ENCODE assay signal across 18 cellular contexts in the genomic region with DNA sequence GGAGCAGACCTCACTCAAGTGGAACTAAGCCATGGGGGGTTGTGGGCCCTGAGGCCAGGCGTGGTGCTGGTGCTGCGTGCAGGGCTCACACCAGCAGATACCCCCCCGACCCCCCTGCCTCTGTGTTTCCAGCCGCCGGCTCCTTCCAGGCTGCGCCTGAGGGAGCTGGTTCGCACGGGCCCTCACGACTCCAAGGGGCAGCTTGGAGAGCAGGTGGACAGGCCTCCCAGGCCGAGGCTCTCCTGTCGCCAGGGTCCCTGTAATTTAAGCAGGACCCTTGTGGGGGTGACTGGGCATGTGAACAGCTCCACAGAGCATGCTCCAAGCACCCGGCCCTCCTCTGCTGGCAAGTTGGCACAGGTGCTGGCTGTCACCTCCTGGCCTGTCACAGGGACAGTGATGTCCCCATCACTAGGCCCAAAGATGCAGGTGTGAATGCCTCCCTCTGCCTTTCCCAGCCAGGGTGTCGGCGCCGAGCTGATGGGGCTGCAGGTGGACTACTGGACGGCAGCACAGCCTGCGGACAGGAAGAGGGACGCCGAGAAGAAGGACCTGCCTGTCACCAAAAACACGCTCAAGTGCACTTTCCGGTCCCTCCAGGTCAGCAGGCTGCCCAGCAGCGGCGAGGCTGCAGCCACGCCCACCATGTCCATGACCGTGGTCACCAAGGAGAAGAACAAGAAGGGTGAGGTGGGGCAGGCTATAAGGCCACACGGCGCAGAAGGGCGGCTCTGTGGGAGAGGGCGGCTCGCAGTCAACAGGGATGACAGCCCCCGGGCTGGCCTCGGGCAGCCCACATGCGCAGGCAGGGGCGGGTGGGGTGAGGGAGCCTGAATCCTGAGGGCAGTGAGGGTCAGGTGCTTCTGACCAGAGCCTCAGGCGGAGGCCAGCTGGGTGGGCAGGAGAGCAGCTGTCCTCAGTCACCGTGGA. TPM values are rescaled to one million over a fixed set of nuclear protein-coding genes. Genes with fewer than 3 reads are reported as not detected.
DNase-seq lines count a peak whose midpoint lies in the region; ATAC-seq, FAIRE-seq and TF ChIP-seq lines count a peak whose summit lies in the region.
"Had no signal": no experiment of that assay in that cellular context is flagged by ENCODE, and none has a peak within 500 bp of the region (broad histone marks: within the 10 kb centered on the region; RNA-seq: fewer than 3 reads in every experiment).

No MANE protein-coding gene starts in this region.

- no peak for FAIRE-seq in small intestine (lab: Jason Lieb, UNC)

- H4K91ac ChIP-seq in trophoblast cell (ENCODE audit: low read depth, low read length) = no peak overlapping the region

- H3K14ac ChIP-seq in trophoblast cell (ENCODE audit: low read length) = no peak overlapping the region

- DNase-seq in CD14-positive monocyte (ENCODE audit: low spot score) (no peak), RWPE1 (ENCODE audit: low spot score) (no peak), iPS-NIHi11 (ENCODE audit: low spot score) (peak; percentile 10), trophoblast cell (peak; percentile 97 to 98), small intestine (no peak)
- DNase-seq: NCI-H1436 treated with DMSO at 0.1 percent for 48 hours; NCI-H2081; NCI-H226; NCI-H526 treated with DMSO at 0.1 percent for 48 hours; NK-92 treated with Interleukin-12 subunit alpha and Interleukin-12 subunit beta, amount 100 ng/mL, for 24 hours; OCI-M1 had no signal

- peaks cover 81% of the 10 kb centered on the region for H3K4me1 Mint-ChIP-seq in CD14-positive monocyte

- no peak overlapping the region for H2AFZ ChIP-seq in trophoblast cell (ENCODE audit: insufficient read depth, low read length, poor library complexity)

- H3K9me3 ChIP-seq in trophoblast cell (ENCODE audit: insufficient read depth, low read depth, low read length) = peaks cover 4% of the 10 kb centered on the region
- no peaks in the 10 kb centered on the region for H3K9me3 ChIP-seq in small intestine (ENCODE audit: control insufficient read depth, low read depth)
- H3K9me3 ChIP-seq: Caco-2, HAP-1 had no signal

- no peak overlapping the region for H4K12ac ChIP-seq in trophoblast cell (ENCODE audit: low read depth, low read length)

- H3K4me2 ChIP-seq in trophoblast cell (ENCODE audit: low read length) = no peak overlapping the region

- intact Hi-C loops in CD14-positive monocyte (cut with micrococcal nuclease) = no loop called here

- WGBS in trophoblast cell (ENCODE audit: extremely low coverage, insufficient coverage, insufficient read length) = no CpG with 5 or more reads among the region's 36 CpGs
- WGBS in small intestine, 3 donors = 93 to 94% (median 94%) methylated on average over 33 to 36 of the region's 36 CpGs

- no peaks in the 10 kb centered on the region for H3K79me1 ChIP-seq in trophoblast cell (ENCODE audit: low read length)

- TF ChIP-seq CTCF in CD14-positive monocyte (IDR thresholded peaks at IDR 0.05) (no peak), RWPE1 (conservative IDR thresholded peaks at IDR 0.05; ENCODE audit: low read depth) (no peak)

- no peak overlapping the region for H3K18ac ChIP-seq in trophoblast cell (ENCODE audit: low read length)

- H2BK120ac ChIP-seq in trophoblast cell (ENCODE audit: insufficient read depth, low read length, poor library complexity) = no peak overlapping the region

- peaks cover 5 to 7% of the 10 kb centered on the region in 2 experiments for H3K36me3 ChIP-seq in trophoblast cell (ENCODE audit: control insufficient read depth in 1 of 2, insufficient read depth in 2 of 2, low read length in 2 of 2)
- peaks cover 0 to 2% of the 10 kb centered on the region in 2 donors for H3K36me3 ChIP-seq in small intestine (ENCODE audit: control insufficient read depth in 2 of 2, insufficient read depth in 2 of 2, low read length in 2 of 2)
- H3K36me3 ChIP-seq: HAP-1 had no signal

- no peak overlapping the region for H3K4ac ChIP-seq in trophoblast cell (ENCODE audit: low read depth, low read length)

- no peak overlapping the region for H4K8ac ChIP-seq in trophoblast cell (ENCODE audit: low read depth, low read length)

- CTCF ChIA-PET in RWPE1 (lab: Yijun Ruan, JAX) = interaction anchor here (0.7 kb wide), 1 partner anchor 54 kb away, joined by 3 read pairs; no protein-coding TSS in a partner anchor

- POLR2A ChIA-PET in RWPE1 (lab: Yijun Ruan, JAX; ENCODE audit: low non-redundant PET) = no interaction called here

- H3K27ac Mint-ChIP-seq in CD14-positive monocyte = peak overlapping the region; percentile 70 to 94 (median 91)

- H2BK12ac ChIP-seq in trophoblast cell (ENCODE audit: low read length) = no peak overlapping the region

- H3K27ac ChIP-seq in RWPE1 (0 out of 2 replicates have a peak overlapping the region, but pooled peaks have one; percentile 11), trophoblast cell (ENCODE audit: low read depth, low read length) (no peak overlapping the region), small intestine (ENCODE audit: low read depth in 1 of 2, low read length in 1 of 2) (no peak overlapping the region)
- H3K27ac ChIP-seq: C4-2B had no signal

- no peak overlapping the region for H3K4me3 ChIP-seq in trophoblast cell (ENCODE audit: low read depth, low read length)
- H3K4me3 ChIP-seq in small intestine (ENCODE audit: low read depth in 1 of 2, low read length in 2 of 2) = no peak overlapping the region
- H3K4me3 ChIP-seq: HAP-1 had no signal

- H3K27me3 Mint-ChIP-seq in CD14-positive monocyte (ENCODE audit: low read depth in 3 of 3) = no peaks in the 10 kb centered on the region
- H3K27me3 Mint-ChIP-seq: IgD-negative memory B cell had no signal

- no peak overlapping the region for H3K4me3 Mint-ChIP-seq in CD14-positive monocyte
- H3K4me3 Mint-ChIP-seq: IgD-negative memory B cell had no signal

- H2BK5ac ChIP-seq in trophoblast cell (ENCODE audit: low read depth, low read length, poor library complexity) = no peak overlapping the region

- H3K4me1 ChIP-seq in trophoblast cell (ENCODE audit: control insufficient read depth in 1 of 2, insufficient read depth in 2 of 2, low read length in 2 of 2) (no peaks in the 10 kb centered on the region), small intestine (ENCODE audit: control insufficient read depth in 2 of 2, insufficient read depth in 1 of 2, low read depth in 1 of 2, low read length in 1 of 2) (no peaks in the 10 kb centered on the region)
- H3K4me1 ChIP-seq: HAP-1 had no signal

- no peak overlapping the region for H2AK5ac ChIP-seq in trophoblast cell (ENCODE audit: low read length)

- H3K9ac ChIP-seq in trophoblast cell (ENCODE audit: low read length) = no peak overlapping the region

- H3K36me3 Mint-ChIP-seq in CD14-positive monocyte = peaks cover 0 to 18% of the 10 kb centered on the region in 2 donors
- H3K36me3 Mint-ChIP-seq: IgD-negative memory B cell had no signal

- H3K27me3 ChIP-seq in trophoblast cell (ENCODE audit: insufficient read depth, low read length) = no peaks in the 10 kb centered on the region
- no peaks in the 10 kb centered on the region for H3K27me3 ChIP-seq in small intestine (ENCODE audit: control insufficient read depth in 2 of 2, insufficient read depth in 2 of 2, low read length in 2 of 2)

- no peak for ATAC-seq in GM18519 (IDR thresholded peaks at IDR 0.05; ENCODE audit: low FRiP score, unreplicated experiment)
- no peak for ATAC-seq in GM19463 (IDR thresholded peaks at IDR 0.05; ENCODE audit: unreplicated experiment)
- ATAC-seq: SK-N-SH treated with all-trans-retinoic acid at 6 μM for 48 hours had no signal

- H3K23ac ChIP-seq in trophoblast cell (ENCODE audit: low read length) = no peak overlapping the region

- H3K79me2 ChIP-seq in trophoblast cell (ENCODE audit: control insufficient read depth, insufficient read depth, low read length, poor library complexity) = no peaks in the 10 kb centered on the region

- H3K9me3 Mint-ChIP-seq in CD14-positive monocyte = no peaks in the 10 kb centered on the region
- H3K9me3 Mint-ChIP-seq: IgD-negative memory B cell had no signal

RNA-seq across cellular contexts. Expression of a gene that starts 5.9 kb away (rescaled TPM):
- under 1 TPM; 0.52 to 0.57 TPM for polyA plus RNA-seq in CD14-positive monocyte
- polyA plus RNA-seq in trophoblast cell (2013) = 0.04 and 0.10 TPM in 2 replicates
- under 1 TPM in 1 of 3 donors, not detected in 2; 0.22 TPM for polyA plus RNA-seq in small intestine

RNA-seq across cellular contexts. Expression of a gene that starts 27.2 kb away (rescaled TPM):
- 1 to 10 TPM in 1 of 2 donors, under 1 TPM in 1; 0.91 to 2.0 TPM for polyA plus RNA-seq in CD14-positive monocyte
- polyA plus RNA-seq in trophoblast cell (2013) = 90.0 and 91.2 TPM in 2 replicates
- 10 to 100 TPM; 28.4 to 54.9 (median 49.0) TPM for polyA plus RNA-seq in small intestine

Comparison
In these comparisons a context has a peak if more than half of its experiments do, and no peak if none do; other contexts are left out.
1. DNase-seq: peak in iPS-NIHi11 (single experiment) and trophoblast cell (2 of 2); none in CD14-positive monocyte (single experiment), RWPE1 (single experiment) and small intestine (single experiment).
2. RNA of a gene that starts 27.2 kb away (polyA plus RNA-seq): 28.4 to 54.9 TPM in small intestine; 0.91 to 2.0 TPM in CD14-positive monocyte; every median in the first group is over 4 times any median in the second.